Comparison of ENCODE assay signal across 8 cellular contexts in genomic region chr4:3074078-3074845, GRCh38. TPM values are rescaled to one million over a fixed set of nuclear protein-coding genes. Genes with fewer than 3 reads are reported as not detected.
DNase-seq lines count a peak whose midpoint lies in the region; ATAC-seq and TF ChIP-seq lines count a peak whose summit lies in the region.

Gene HTT, plus strand, starts transcription at chr4:3074681. Its CDS starts 145 bp downstream, at chr4:3074826.
Gene HTT-AS, minus strand, starts transcription at chr4:3074538.

- H3K27me3 ChIP-seq in MG63 (no peaks in the 10 kb centered on the region), foreskin keratinocyte (no peaks in the 10 kb centered on the region), neural progenitor cell (no peaks in the 10 kb centered on the region), stomach (no peaks in the 10 kb centered on the region)

- 1 to 2% (median 2%) methylated on average over 11 to 79 of the region's 81 CpGs for WGBS in stomach, 5 donors

- peak; percentile 89 for ATAC-seq in foreskin keratinocyte

- H3K36me3 Mint-ChIP-seq in neural progenitor cell, result peaks cover 1% of the 10 kb centered on the region

- H3K4me3 ChIP-seq in MG63 (peak within 1 kb of the TSS; percentile 91), neural progenitor cell (peak within 1 kb of the TSS; percentile 95), stomach (peak within 1 kb of the TSS; percentile 77 to 98 (median 93))

- no peaks in the 10 kb centered on the region for H3K9me3 ChIP-seq in MG63
- no peaks in the 10 kb centered on the region for H3K9me3 ChIP-seq in neural progenitor cell (ENCODE audit: low read depth)
- no peaks in the 10 kb centered on the region for H3K9me3 ChIP-seq in stomach

- peak within 1 kb of the TSS; percentile 87 for H3K9ac ChIP-seq in neural progenitor cell

- peaks cover 38% of the 10 kb centered on the region for H4K20me1 ChIP-seq in neural progenitor cell (ENCODE audit: low read depth)

- TF ChIP-seq CTCF in foreskin keratinocyte (conservative IDR thresholded peaks at IDR 0.05) (peak; percentile 30), neural progenitor cell (IDR thresholded peaks at IDR 0.05) (peak; percentile 19), stomach (IDR thresholded peaks at IDR 0.05) (peak in 2 of 7 experiments; percentile 7 to 11)

- peak within 1 kb of the TSS; percentile 97 for H3K4me3 Mint-ChIP-seq in neural progenitor cell

- peak in 1 of 4 donors; percentile 32 for TF ChIP-seq POLR2A in stomach (IDR thresholded peaks at IDR 0.05)

- DNase-seq in GDM1 (lab: John Stamatoyannopoulos, UW), result peak; percentile 96
- peak; percentile 76 for DNase-seq in HCEC 1CT
- DNase-seq in MG63, result peak; percentile 88
- peak; percentile 5 for DNase-seq in SHP77 treated with DMSO at 0.1 percent for 48 hours (lab: John Stamatoyannopoulos, UW)
- DNase-seq in activated gamma-delta T cell treated with Interleukin-2 at 50 U/mL for 16 hours, result peak; percentile 98
- peak; percentile 74 to 88 for DNase-seq in foreskin keratinocyte
- DNase-seq in neural progenitor cell (ENCODE audit: low spot score), result peak; percentile 97
- peak; percentile 98 for DNase-seq in stomach

- H3K27ac Mint-ChIP-seq in neural progenitor cell, result peak within 1 kb of the TSS; percentile 94

- peak within 1 kb of the TSS; percentile 100 for H2AFZ ChIP-seq in neural progenitor cell (replicated peaks)

- no peaks in the 10 kb centered on the region for H3K9me3 Mint-ChIP-seq in neural progenitor cell

- peaks cover 44% of the 10 kb centered on the region for H3K79me2 ChIP-seq in neural progenitor cell (ENCODE audit: low read depth)

- peaks cover 8% of the 10 kb centered on the region for H3K27me3 Mint-ChIP-seq in neural progenitor cell (ENCODE audit: insufficient read depth, low read depth)

- H3K36me3 ChIP-seq in MG63, result no peaks in the 10 kb centered on the region
- H3K36me3 ChIP-seq in neural progenitor cell, result no peaks in the 10 kb centered on the region
- no peaks in the 10 kb centered on the region for H3K36me3 ChIP-seq in stomach

- TF ChIP-seq EP300 in stomach (IDR thresholded peaks at IDR 0.05), result no peak

- peaks cover 12% of the 10 kb centered on the region for H3F3A ChIP-seq in neural progenitor cell (ENCODE audit: low read depth)

- intact Hi-C loops in stomach (cut with DNase I; ENCODE audit: low total_unique reads), result no loop called here

- H3K4me1 ChIP-seq in foreskin keratinocyte (peaks cover 4% of the 10 kb centered on the region), neural progenitor cell (peaks cover 16% of the 10 kb centered on the region), stomach (peaks cover 17 to 51% (median 41%) of the 10 kb centered on the region in 4 donors)

- H3K4me1 Mint-ChIP-seq in neural progenitor cell, result peaks cover 15% of the 10 kb centered on the region

- H3K27ac ChIP-seq in foreskin keratinocyte (peak within 1 kb of the TSS; percentile 95), neural progenitor cell (peak within 1 kb of the TSS; percentile 89), stomach (peak within 1 kb of the TSS; percentile 89 to 94 (median 91))

- peak within 1 kb of the TSS; percentile 99 for H3K4me2 ChIP-seq in neural progenitor cell

RNA-seq across cellular contexts. Expression of gene HTT, which starts in this region (rescaled TPM):
- total RNA-seq in MG63 (2014; rRNA removed; shearing (Covaris generic); ENCODE audit: low replicate concordance), result 6.4 and 8.1 TPM in 2 replicates
- total RNA-seq in foreskin keratinocyte, result 39.5 and 42.3 TPM in 2 replicates
- 6.5 and 7.3 TPM in 2 replicates for polyA plus RNA-seq in foreskin keratinocyte
- total RNA-seq in neural progenitor cell (ENCODE audit: low replicate concordance), result 38.9 and 40.2 TPM in 2 replicates
- 10 to 100 TPM; 39.0 to 95.7 (median 74.7) TPM for total RNA-seq in stomach
- 10 to 100 TPM in 1 of 3 donors, 1 to 10 TPM in 2; 3.4 to 14.3 (median 7.3) TPM for polyA plus RNA-seq in stomach

RNA-seq across cellular contexts. Expression of gene HTT-AS, which starts in this region (rescaled TPM):
- total RNA-seq in MG63 (2014; rRNA removed; shearing (Covaris generic); ENCODE audit: low replicate concordance), result not detected in 2 replicates
- total RNA-seq in foreskin keratinocyte (not detected in 2 replicates), neural progenitor cell (ENCODE audit: low replicate concordance) (not detected in 2 replicates), stomach (not detected)
- polyA plus RNA-seq in foreskin keratinocyte (not detected in 2 replicates), stomach (not detected)

Comparison
In these comparisons a context has a peak if more than half of its experiments do, and no peak if none do; other contexts are left out.
1. Peak in every context shown above with its lines: DNase-seq, ATAC-seq, H3K4me3 ChIP-seq and H3K27ac ChIP-seq.
2. DNase-seq: peak in every context shown above with its lines; median percentile 98 in activated gamma-delta T cell treated with Interleukin-2 at 50 U/mL for 16 hours; 98 in stomach; 97 in neural progenitor cell; 96 in GDM1; 88 in MG63; 81 in foreskin keratinocyte; 76 in HCEC 1CT; 5 in SHP77 treated with DMSO at 0.1 percent for 48 hours.